Comparison of ENCODE assay signal across 11 cellular contexts in the genomic region with DNA sequence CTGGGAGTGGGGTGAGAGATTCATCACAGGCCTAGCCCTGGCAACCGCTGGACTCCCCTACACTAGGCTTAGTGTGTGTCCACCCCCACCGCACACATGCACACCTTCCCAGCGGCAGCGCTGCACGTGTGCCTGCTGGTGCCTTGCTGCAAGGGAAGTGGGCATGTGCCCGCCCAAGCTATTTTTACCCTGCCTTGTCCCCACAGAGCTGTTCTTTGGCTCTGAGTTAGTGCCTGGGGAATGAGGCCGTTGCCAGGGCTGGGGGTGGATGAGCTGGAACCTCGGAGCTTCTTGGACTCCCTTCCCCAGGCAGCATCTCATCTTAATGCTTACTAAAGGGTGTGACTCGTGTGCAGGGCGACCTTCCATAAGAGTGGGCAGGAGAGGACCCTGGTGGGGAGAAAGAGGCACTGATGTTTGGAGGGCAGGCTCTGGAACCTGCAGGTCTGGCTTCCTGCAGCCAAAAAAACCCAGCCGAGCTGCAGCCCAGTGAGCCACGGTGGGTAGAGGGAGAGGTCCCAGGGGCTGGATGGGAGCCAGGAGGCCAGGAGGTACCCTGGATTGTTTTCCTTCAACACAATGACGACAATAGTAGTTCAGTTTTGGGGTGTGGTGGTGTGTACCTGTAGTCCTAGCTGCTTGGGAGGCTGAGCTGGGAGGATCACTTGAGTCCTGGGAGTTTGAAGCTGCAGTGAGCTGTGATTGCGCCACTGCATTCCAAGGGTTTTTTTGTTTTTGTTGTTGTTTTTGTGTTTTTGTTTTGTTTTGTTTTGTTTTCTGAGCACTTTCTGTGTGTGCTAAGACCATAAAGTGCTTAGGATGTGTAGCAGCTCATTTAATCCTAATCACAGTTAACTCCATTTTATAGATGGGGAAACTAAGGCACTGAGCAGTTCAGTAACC.
DNase-seq lines count a peak whose midpoint lies in the region; ATAC-seq and TF ChIP-seq lines count a peak whose summit lies in the region.
"Had no signal": no experiment of that assay in that cellular context is flagged by ENCODE, and none has a peak within 500 bp of the region (broad histone marks: within the 10 kb centered on the region; RNA-seq: fewer than 3 reads in every experiment).

No MANE protein-coding gene starts in this region.

- H3K27me3 Mint-ChIP-seq in CD8-positive, alpha-beta memory T cell, result no peaks in the 10 kb centered on the region
- H3K27me3 Mint-ChIP-seq in T-helper 17 cell (no peaks in the 10 kb centered on the region), Calu3 (ENCODE audit: unreplicated experiment) (no peaks in the 10 kb centered on the region)
- no peaks in the 10 kb centered on the region for H3K27me3 Mint-ChIP-seq in effector memory CD8-positive, alpha-beta T cell

- no peak overlapping the region for H3K9ac ChIP-seq in trophoblast cell (ENCODE audit: low read length)
- H3K9ac ChIP-seq: parathyroid adenoma had no signal

- no peaks in the 10 kb centered on the region for H3K27me3 ChIP-seq in CD8-positive, alpha-beta memory T cell (ENCODE audit: insufficient read depth, low read length, poor library complexity, severe bottlenecking)
- H3K27me3 ChIP-seq in trophoblast cell (ENCODE audit: insufficient read depth, low read length) (no peaks in the 10 kb centered on the region), sigmoid colon (no peaks in the 10 kb centered on the region)

- peak overlapping the region; percentile 92 to 100 (median 98) for H3K27ac Mint-ChIP-seq in CD8-positive, alpha-beta memory T cell
- H3K27ac Mint-ChIP-seq in T-helper 17 cell (peak overlapping the region; percentile 97), Calu3 (ENCODE audit: unreplicated experiment) (no peak overlapping the region)
- peak overlapping the region; percentile 92 to 99 for H3K27ac Mint-ChIP-seq in effector memory CD8-positive, alpha-beta T cell

- TF ChIP-seq POLR2A in sigmoid colon (IDR thresholded peaks at IDR 0.05), result no peak

- H3K27ac ChIP-seq in CD8-positive, alpha-beta memory T cell (ENCODE audit: low read depth, low read length), result peak overlapping the region; percentile 70
- no peak overlapping the region for H3K27ac ChIP-seq in trophoblast cell (ENCODE audit: low read depth, low read length)
- H3K27ac ChIP-seq in sigmoid colon, result no peak overlapping the region
- H3K27ac ChIP-seq: parathyroid adenoma had no signal

- peak overlapping the region; percentile 45 for H3K4ac ChIP-seq in trophoblast cell (ENCODE audit: low read depth, low read length)

- TF ChIP-seq CTCF in sigmoid colon (IDR thresholded peaks at IDR 0.05), result no peak
- no peak for TF ChIP-seq CTCF in Calu3 (IDR thresholded peaks at IDR 0.05; ENCODE audit: unreplicated experiment)

- peaks cover 64 to 82% (median 74%) of the 10 kb centered on the region in 3 donors for H3K4me1 Mint-ChIP-seq in CD8-positive, alpha-beta memory T cell
- peaks cover 38% of the 10 kb centered on the region for H3K4me1 Mint-ChIP-seq in T-helper 17 cell
- peaks cover 61% of the 10 kb centered on the region in 2 donors for H3K4me1 Mint-ChIP-seq in effector memory CD8-positive, alpha-beta T cell (ENCODE audit: low read depth in 2 of 2)
- H3K4me1 Mint-ChIP-seq in Calu3 (ENCODE audit: low read depth, unreplicated experiment), result no peaks in the 10 kb centered on the region

- H3K23ac ChIP-seq in trophoblast cell (ENCODE audit: low read length), result no peak overlapping the region

- BruUV-seq in Calu3 (replicated peaks; lab: Mats Ljungman, UMichigan), result no TSS peak

- no CpG with 5 or more reads among the region's 14 CpGs for WGBS in trophoblast cell (ENCODE audit: extremely low coverage, insufficient coverage, insufficient read length)
- WGBS in sigmoid colon, 2 donors, result 59 to 81% methylated on average over 14 of the region's 14 CpGs

- peak overlapping the region; percentile 23 for H3K18ac ChIP-seq in trophoblast cell (ENCODE audit: low read length)

- H3K79me1 ChIP-seq in trophoblast cell (ENCODE audit: low read length), result peaks cover 12% of the 10 kb centered on the region

- TF ChIP-seq EP300 in sigmoid colon (IDR thresholded peaks at IDR 0.05), result no peak

- peaks cover 15% of the 10 kb centered on the region for H3K79me2 ChIP-seq in trophoblast cell (ENCODE audit: control insufficient read depth, insufficient read depth, low read length, poor library complexity)

- H3K4me3 ChIP-seq in CD8-positive, alpha-beta memory T cell (ENCODE audit: low read length), result peak overlapping the region; percentile 73
- H3K4me3 ChIP-seq in trophoblast cell (ENCODE audit: low read depth, low read length) (peak overlapping the region; percentile 40), sigmoid colon (no peak overlapping the region)

- no peaks in the 10 kb centered on the region for H3K9me3 ChIP-seq in CD8-positive, alpha-beta memory T cell (ENCODE audit: low read length)
- H3K9me3 ChIP-seq in T-helper 17 cell (ENCODE audit: control insufficient read depth, low read length, poor library complexity, severe bottlenecking), result no peaks in the 10 kb centered on the region
- peaks cover 3% of the 10 kb centered on the region for H3K9me3 ChIP-seq in trophoblast cell (ENCODE audit: insufficient read depth, low read depth, low read length)
- H3K9me3 ChIP-seq in sigmoid colon, result no peaks in the 10 kb centered on the region

- no peak overlapping the region for H2AFZ ChIP-seq in trophoblast cell (ENCODE audit: insufficient read depth, low read length, poor library complexity)
- H2AFZ ChIP-seq: parathyroid adenoma had no signal

- H3K14ac ChIP-seq in trophoblast cell (ENCODE audit: low read length), result no peak overlapping the region

- no peak overlapping the region for H2BK5ac ChIP-seq in trophoblast cell (ENCODE audit: low read depth, low read length, poor library complexity)

- H3K4me2 ChIP-seq in trophoblast cell (ENCODE audit: low read length), result no peak overlapping the region

- no peak overlapping the region for H2AK5ac ChIP-seq in trophoblast cell (ENCODE audit: low read length)

- H2BK120ac ChIP-seq in trophoblast cell (ENCODE audit: insufficient read depth, low read length, poor library complexity), result no peak overlapping the region

- H4K91ac ChIP-seq in trophoblast cell (ENCODE audit: low read depth, low read length), result no peak overlapping the region

- CTCF ChIA-PET in CD8-positive, alpha-beta memory T cell (lab: Charles Lee), result interaction anchor here (0.7 to 5.6 kb wide), 10 partner anchors 10 to 121 kb away, joined by 3 to 48 read pairs (median 10); no protein-coding TSS in a partner anchor
- CTCF ChIA-PET in Calu3 (lab: Charles Lee), result interaction anchor here (0.6 kb wide), 1 partner anchor 92 kb away, joined by 4 read pairs; no protein-coding TSS in a partner anchor

- no peak overlapping the region for H4K8ac ChIP-seq in trophoblast cell (ENCODE audit: low read depth, low read length)

- peak overlapping the region; percentile 80 to 96 (median 90) for H3K4me3 Mint-ChIP-seq in CD8-positive, alpha-beta memory T cell
- H3K4me3 Mint-ChIP-seq in T-helper 17 cell, result peak overlapping the region; percentile 95
- peak overlapping the region; percentile 80 to 85 for H3K4me3 Mint-ChIP-seq in effector memory CD8-positive, alpha-beta T cell
- H3K4me3 Mint-ChIP-seq in Calu3 (ENCODE audit: low read depth, unreplicated experiment), result no peak overlapping the region

- H3K4me1 ChIP-seq in CD8-positive, alpha-beta memory T cell (ENCODE audit: insufficient read depth, low read length), result peaks cover 74% of the 10 kb centered on the region
- H3K4me1 ChIP-seq in trophoblast cell (ENCODE audit: control insufficient read depth in 1 of 2, insufficient read depth in 2 of 2, low read length in 2 of 2), result peaks cover 59 to 68% of the 10 kb centered on the region in 2 experiments
- H3K4me1 ChIP-seq in sigmoid colon, result no peaks in the 10 kb centered on the region

- no peaks in the 10 kb centered on the region for H3K9me3 Mint-ChIP-seq in CD8-positive, alpha-beta memory T cell
- H3K9me3 Mint-ChIP-seq in effector memory CD8-positive, alpha-beta T cell, result no peaks in the 10 kb centered on the region
- no peaks in the 10 kb centered on the region for H3K9me3 Mint-ChIP-seq in Calu3 (ENCODE audit: low read depth, unreplicated experiment)

- H3K36me3 ChIP-seq in CD8-positive, alpha-beta memory T cell (ENCODE audit: insufficient read depth, low read length), result no peaks in the 10 kb centered on the region
- peaks cover 5 to 6% of the 10 kb centered on the region in 2 experiments for H3K36me3 ChIP-seq in trophoblast cell (ENCODE audit: control insufficient read depth in 1 of 2, insufficient read depth in 2 of 2, low read length in 2 of 2)
- no peaks in the 10 kb centered on the region for H3K36me3 ChIP-seq in sigmoid colon

- peaks cover 0 to 6% (median 1%) of the 10 kb centered on the region in 3 donors for H3K36me3 Mint-ChIP-seq in CD8-positive, alpha-beta memory T cell
- H3K36me3 Mint-ChIP-seq in T-helper 17 cell (ENCODE audit: low read depth) (no peaks in the 10 kb centered on the region), Calu3 (ENCODE audit: insufficient read depth, unreplicated experiment) (no peaks in the 10 kb centered on the region)
- peaks cover 35% of the 10 kb centered on the region for H3K36me3 Mint-ChIP-seq in effector memory CD8-positive, alpha-beta T cell (ENCODE audit: insufficient read depth)

- H4K12ac ChIP-seq in trophoblast cell (ENCODE audit: low read depth, low read length), result no peak overlapping the region

- intact Hi-C loops in sigmoid colon (cut with DNase I), result no loop called here
- intact Hi-C loops in Calu3 (cut with micrococcal nuclease; ENCODE audit: unreplicated experiment), result no loop called here

- ATAC-seq in T-helper 17 cell, result no peak
- no peak for ATAC-seq in effector memory CD8-positive, alpha-beta T cell (replicated peaks)

- POLR2A ChIA-PET in CD8-positive, alpha-beta memory T cell (lab: Charles Lee), result interaction anchor here (2.4 to 5.0 kb wide), 2 partner anchors 17 to 22 kb away, joined by 39 to 51 read pairs; no protein-coding TSS in a partner anchor

- peak in 2 of 5 donors; percentile 36 to 44 for DNase-seq in CD8-positive, alpha-beta memory T cell
- DNase-seq in T-helper 17 cell (no peak), trophoblast cell (peak in 1 of 2 donors; percentile 37), sigmoid colon (no peak), NCI-H1092 (lab: John Stamatoyannopoulos, UW) (no peak), NCI-H69 (lab: John Stamatoyannopoulos, UW) (no peak), Calu3 (no peak)
- peak in 1 of 3 experiments; percentile 19 for DNase-seq in effector memory CD8-positive, alpha-beta T cell
- DNase-seq: DMS79 treated with DMSO at 0.1 percent for 48 hours, Kasumi-1 had no signal

- no peak overlapping the region for H2BK12ac ChIP-seq in trophoblast cell (ENCODE audit: low read length)

Comparison
In these comparisons a context has a peak if more than half of its experiments do, and no peak if none do; other contexts are left out.
1. H3K4me3 ChIP-seq: peak in CD8-positive, alpha-beta memory T cell (single experiment) and trophoblast cell (single experiment); none in sigmoid colon (0 of 4).